Comparison of ENCODE assay signal across 8 cellular contexts in genomic region chr7:116258734-116259133, GRCh38. TPM values are rescaled to one million over a fixed set of nuclear protein-coding genes. Genes with fewer than 3 reads are reported as not detected.
DNase-seq lines count a peak whose midpoint lies in the region; ATAC-seq and TF ChIP-seq lines count a peak whose summit lies in the region.

No MANE protein-coding gene starts in this region.

- TF ChIP-seq POLR2A in vagina (IDR thresholded peaks at IDR 0.05) = no peak

- intact Hi-C loops in vagina (cut with DNase I) = loop anchor here (10.0 kb wide), 2 partner anchors 556 to 1014 kb away; no protein-coding TSS in a partner anchor

- H3K27ac ChIP-seq in coronary artery = no peak overlapping the region
- peak overlapping the region; percentile 48 for H3K27ac ChIP-seq in vagina

- in situ Hi-C loops in SK-MEL-5 (cut with HindIII; ENCODE audit: low pct_unique_long_range_greater_than_20kb, low sequenced_read_pairs) = loop anchor here (10.0 to 25.0 kb wide), 2 partner anchors 254 to 336 kb away; no protein-coding TSS in a partner anchor

- H3K9me3 ChIP-seq in vagina = no peaks in the 10 kb centered on the region

- DNase-seq in AML-193 (lab: John Stamatoyannopoulos, UW) (peak; percentile 44 to 46), GM12865 (ENCODE audit: low read depth) (peak; percentile 70), SK-MEL-5 (ENCODE audit: low read depth, low spot score) (peak; percentile 77), coronary artery (ENCODE audit: low spot score) (no peak), medulla oblongata (ENCODE audit: extremely low spot score) (peak; percentile 79), vagina (ENCODE audit: extremely low spot score in 2 of 2) (no peak), NCI-H2227 treated with DMSO at 0.1 percent for 48 hours (lab: John Stamatoyannopoulos, UW) (no peak)

- no peaks in the 10 kb centered on the region for H3K36me3 ChIP-seq in vagina

- no peaks in the 10 kb centered on the region for H3K27me3 ChIP-seq in vagina

- peak; percentile 48 for ATAC-seq in HG03439 (IDR thresholded peaks at IDR 0.05; ENCODE audit: unreplicated experiment)

- peak; percentile 57 for TF ChIP-seq CTCF in GM12865 (IDR thresholded peaks at IDR 0.05; ENCODE audit: insufficient read depth, low read depth, low read length, missing control alignments)
- peak; percentile 58 for TF ChIP-seq CTCF in coronary artery (IDR thresholded peaks at IDR 0.05)
- peak; percentile 78 to 92 (median 86) for TF ChIP-seq CTCF in vagina (IDR thresholded peaks at IDR 0.05)

- peaks cover 5% of the 10 kb centered on the region for H3K4me1 ChIP-seq in vagina

- no peak overlapping the region for H3K4me3 ChIP-seq in GM12865 (ENCODE audit: low read depth, low read length)
- no peak overlapping the region for H3K4me3 ChIP-seq in coronary artery
- no peak overlapping the region for H3K4me3 ChIP-seq in vagina

RNA-seq across cellular contexts. Expression of gene TES, which starts 48.4 kb away (rescaled TPM):
- 37.6 and 40.5 TPM in 2 replicates for total RNA-seq in SK-MEL-5 (2014; rRNA removed; shearing (Covaris generic))
- 31.3 and 36.6 TPM in 2 replicates for polyA plus RNA-seq in SK-MEL-5 (2015; cell fraction: cytosol; rRNA removed)
- 17.7 and 19.4 TPM in 2 replicates for polyA plus RNA-seq in SK-MEL-5 (2015; cell fraction: nucleus; rRNA removed)
- 87.7 TPM for total RNA-seq in vagina

Comparison
In these comparisons a context has a peak if more than half of its experiments do, and no peak if none do; other contexts are left out.
1. DNase-seq: peak in AML-193 (2 of 2), GM12865 (single experiment), SK-MEL-5 (single experiment) and medulla oblongata (single experiment); none in coronary artery (single experiment), vagina (0 of 2) and NCI-H2227 treated with DMSO at 0.1 percent for 48 hours (single experiment).
2. Peak in every context shown above with its lines, with median percentiles within 50 percentile points of each other: CTCF ChIP-seq.